ENCODE assay signal across 8 cellular contexts in genomic region chr2:14632133-14632936, GRCh38. TPM values are rescaled to one million over a fixed set of nuclear protein-coding genes. Genes with fewer than 3 reads are reported as not detected.
DNase-seq lines count a peak whose midpoint lies in the region; ATAC-seq lines count a peak whose summit lies in the region.

LRATD1 (plus strand) TSS chr2:14632717; CDS start chr2:14633980, 1,263 bp downstream.

- DNase-seq in EL (peak; percentile 86), NCI-H1694 (lab: John Stamatoyannopoulos, UW) (peak; percentile 81), head of caudate nucleus (peak; percentile 73 to 98 (median 91)), nucleus accumbens (lab: John Stamatoyannopoulos, UW) (peak in 54 of 56 donors; percentile 29 to 93 (median 74)), Kasumi-1 (lab: John Stamatoyannopoulos, UW) (no peak)
- no peak for DNase-seq in activated CD8-positive, alpha-beta T cell treated with anti-CD3 and anti-CD28 coated beads, Interleukin-2, amount 10 ng/mL, durations not matched to agents 7 days and 5 days
- no peak for DNase-seq in activated naive CD4-positive, alpha-beta T cell treated with anti-CD3 and anti-CD28 coated beads, Interleukin-2, amount 10 ng/mL, durations not matched to agents 7 days and 5 days

- H3K9me3 Mint-ChIP-seq in activated CD8-positive, alpha-beta T cell treated with anti-CD3 and anti-CD28 coated beads, Interleukin-2, amount 10 ng/mL, durations not matched to agents 7 days and 5 days (ENCODE audit: insufficient read depth) = no peaks in the 10 kb centered on the region
- H3K9me3 Mint-ChIP-seq in activated naive CD4-positive, alpha-beta T cell treated with anti-CD3 and anti-CD28 coated beads, Interleukin-2, amount 10 ng/mL, durations not matched to agents 7 days and 5 days = no peaks in the 10 kb centered on the region

- H3K36me3 Mint-ChIP-seq in activated CD8-positive, alpha-beta T cell treated with anti-CD3 and anti-CD28 coated beads, Interleukin-2, amount 10 ng/mL, durations not matched to agents 7 days and 5 days (ENCODE audit: low read depth) = peaks cover 4% of the 10 kb centered on the region
- H3K36me3 Mint-ChIP-seq in activated naive CD4-positive, alpha-beta T cell treated with anti-CD3 and anti-CD28 coated beads, Interleukin-2, amount 10 ng/mL, durations not matched to agents 7 days and 5 days = no peaks in the 10 kb centered on the region

- POLR2A ChIA-PET in activated CD8-positive, alpha-beta T cell treated with anti-CD3 and anti-CD28 coated beads, Interleukin-2, amount 10 ng/mL, durations not matched to agents 7 days and 5 days (lab: Charles Lee) = no interaction called here

- H3K4me1 Mint-ChIP-seq in activated CD8-positive, alpha-beta T cell treated with anti-CD3 and anti-CD28 coated beads, Interleukin-2, amount 10 ng/mL, durations not matched to agents 7 days and 5 days (ENCODE audit: low read depth) = no peaks in the 10 kb centered on the region
- no peaks in the 10 kb centered on the region for H3K4me1 Mint-ChIP-seq in activated naive CD4-positive, alpha-beta T cell treated with anti-CD3 and anti-CD28 coated beads, Interleukin-2, amount 10 ng/mL, durations not matched to agents 7 days and 5 days

- CTCF ChIA-PET in activated CD8-positive, alpha-beta T cell treated with anti-CD3 and anti-CD28 coated beads, Interleukin-2, amount 10 ng/mL, durations not matched to agents 7 days and 5 days (lab: Charles Lee) = no interaction called here
- CTCF ChIA-PET in activated naive CD4-positive, alpha-beta T cell treated with anti-CD3 and anti-CD28 coated beads, Interleukin-2, amount 10 ng/mL, durations not matched to agents 7 days and 5 days (lab: Charles Lee) = no interaction called here

- peaks cover 50% of the 10 kb centered on the region for H3K27me3 Mint-ChIP-seq in activated CD8-positive, alpha-beta T cell treated with anti-CD3 and anti-CD28 coated beads, Interleukin-2, amount 10 ng/mL, durations not matched to agents 7 days and 5 days (ENCODE audit: low read depth)
- H3K27me3 Mint-ChIP-seq in activated naive CD4-positive, alpha-beta T cell treated with anti-CD3 and anti-CD28 coated beads, Interleukin-2, amount 10 ng/mL, durations not matched to agents 7 days and 5 days = peaks cover 53% of the 10 kb centered on the region

- H3K4me3 Mint-ChIP-seq in activated CD8-positive, alpha-beta T cell treated with anti-CD3 and anti-CD28 coated beads, Interleukin-2, amount 10 ng/mL, durations not matched to agents 7 days and 5 days = no peak within 1 kb of the TSS
- no peak within 1 kb of the TSS for H3K4me3 Mint-ChIP-seq in activated naive CD4-positive, alpha-beta T cell treated with anti-CD3 and anti-CD28 coated beads, Interleukin-2, amount 10 ng/mL, durations not matched to agents 7 days and 5 days

- intact Hi-C loops in head of caudate nucleus (cut with DNase I) = no loop called here

- no peak for ATAC-seq in activated CD8-positive, alpha-beta T cell treated with anti-CD3 and anti-CD28 coated beads, Interleukin-2, amount 10 ng/mL, durations not matched to agents 7 days and 5 days
- ATAC-seq in GM21529 (IDR thresholded peaks at IDR 0.05; ENCODE audit: unreplicated experiment) = no peak

- peak within 1 kb of the TSS; percentile 1 for H3K27ac Mint-ChIP-seq in activated CD8-positive, alpha-beta T cell treated with anti-CD3 and anti-CD28 coated beads, Interleukin-2, amount 10 ng/mL, durations not matched to agents 7 days and 5 days
- no peak within 1 kb of the TSS for H3K27ac Mint-ChIP-seq in activated naive CD4-positive, alpha-beta T cell treated with anti-CD3 and anti-CD28 coated beads, Interleukin-2, amount 10 ng/mL, durations not matched to agents 7 days and 5 days

RNA-seq across cellular contexts. Expression of gene LRATD1, which starts in this region (rescaled TPM):
- not detected for total RNA-seq in activated CD8-positive, alpha-beta T cell treated with anti-CD3 and anti-CD28 coated beads, Interleukin-2, amount 10 ng/mL, durations not matched to agents 7 days and 5 days

Comparison
In these comparisons a context has a peak if more than half of its experiments do, and no peak if none do; other contexts are left out.
1. DNase-seq: peak in EL (single experiment), NCI-H1694 (single experiment), head of caudate nucleus (42 of 42) and nucleus accumbens (54 of 56); none in activated CD8-positive, alpha-beta T cell treated with anti-CD3 and anti-CD28 coated beads, Interleukin-2, amount 10 ng/mL, durations not matched to agents 7 days and 5 days (single experiment), activated naive CD4-positive, alpha-beta T cell treated with anti-CD3 and anti-CD28 coated beads, Interleukin-2, amount 10 ng/mL, durations not matched to agents 7 days and 5 days (single experiment) and Kasumi-1 (0 of 2).